ENCODE assay signal across 20 cellular contexts in genomic region chr10:84191106-84191505, GRCh38. TPM values are rescaled to one million over a fixed set of nuclear protein-coding genes. Genes with fewer than 3 reads are reported as not detected.
DNase-seq lines count a peak whose midpoint lies in the region; ATAC-seq lines count a peak whose summit lies in the region.
"Had no signal": no experiment of that assay in that cellular context is flagged by ENCODE, and none has a peak within 500 bp of the region (broad histone marks: within the 10 kb centered on the region; RNA-seq: fewer than 3 reads in every experiment).

No MANE protein-coding gene starts in this region.

- peak; percentile 63 to 92 (median 74) for ATAC-seq in T-cell (replicated peaks in 1 of 4)
- ATAC-seq: body of pancreas, heart right ventricle, sciatic nerve had no signal

- POLR2A ChIA-PET in T-cell (lab: Charles Lee), result no interaction called here

- H3K9me3 Mint-ChIP-seq in T-cell, result no peaks in the 10 kb centered on the region
- H3K9me3 Mint-ChIP-seq: activated T-helper 2 cell treated with anti-CD3 and anti-CD28 coated beads, Interferon-gamma antibody, Interleukin-2, Interleukin-4, amounts not matched to agents 10 μg/mL and 5 μg/mL and 100 μg/mL, durations not matched to agents 14 hours and 24 hours and 36 hours had no signal

- peaks cover 6 to 23% of the 10 kb centered on the region in 2 donors for H3K27me3 Mint-ChIP-seq in T-cell

- peak in 30 of 34 experiments; percentile 17 to 69 (median 42) for DNase-seq in T-cell
- peak; percentile 37 for DNase-seq in islet precursor cell
- no peak for DNase-seq in GM03348 (ENCODE audit: low spot score)
- DNase-seq: body of pancreas; C1 segment of cervical spinal cord; dorsolateral prefrontal cortex; esophagus squamous epithelium; GM23248; heart right ventricle; midbrain; NCI-H1694 treated with DMSO at 0.1 percent for 48 hours; nucleus accumbens; stimulated activated CD4-positive, alpha-beta T cell treated with anti-CD3 and anti-CD28 coated beads, Interleukin-2, amount 100 ng/mL, for 48 hours; T-helper 9 cell had no signal

- CTCF ChIA-PET in T-cell (lab: Charles Lee), result interaction anchor here (1.0 to 1.3 kb wide), 3 partner anchors 14 to 43 kb away, joined by 3 to 11 read pairs (median 8); no protein-coding TSS in a partner anchor

- H3K36me3 Mint-ChIP-seq in T-cell, result no peaks in the 10 kb centered on the region

- H3K4me1 Mint-ChIP-seq in T-cell, result peaks cover 16 to 25% (median 24%) of the 10 kb centered on the region in 3 donors

- no peak overlapping the region for H3K27ac Mint-ChIP-seq in T-cell
- H3K27ac Mint-ChIP-seq: activated T-helper 2 cell treated with anti-CD3 and anti-CD28 coated beads, Interferon-gamma antibody, Interleukin-2, Interleukin-4, amounts not matched to agents 10 μg/mL and 5 μg/mL and 100 μg/mL, durations not matched to agents 14 hours and 24 hours and 36 hours had no signal

- H3K4me3 Mint-ChIP-seq in T-cell, result peak overlapping the region in 1 of 3 donors; percentile 19

RNA-seq across cellular contexts. Expression of gene CDHR1, which starts 3.2 kb away (rescaled TPM):
- 1 to 10 TPM in 3 of 5 donors, under 1 TPM in 2; 0.41 to 2.1 (median 1.1) TPM for total RNA-seq in T-cell
- total RNA-seq: Daoy, GM23248 had no signal

RNA-seq across cellular contexts. Expression of gene GPR15LG, which starts 17.5 kb away (rescaled TPM):
- not detected for total RNA-seq in T-cell
- total RNA-seq: activated T-helper 2 cell treated with anti-CD3 and anti-CD28 coated beads, Interferon-gamma antibody, Interleukin-2, Interleukin-4, amounts not matched to agents 10 μg/mL and 5 μg/mL and 100 μg/mL, durations not matched to agents 14 hours and 24 hours and 36 hours; body of pancreas; Daoy; dorsolateral prefrontal cortex; GM23248; heart right ventricle; kidney epithelial cell; NCI-H460; sciatic nerve; tibial nerve had no signal

RNA-seq across cellular contexts. Expression of gene LRIT2, which starts 34.2 kb away (rescaled TPM):
- total RNA-seq in T-cell, result not detected
- total RNA-seq: activated T-helper 2 cell treated with anti-CD3 and anti-CD28 coated beads, Interferon-gamma antibody, Interleukin-2, Interleukin-4, amounts not matched to agents 10 μg/mL and 5 μg/mL and 100 μg/mL, durations not matched to agents 14 hours and 24 hours and 36 hours; body of pancreas; Daoy; esophagus squamous epithelium; GM23248; heart right ventricle; kidney epithelial cell; NCI-H460; sciatic nerve; tibial nerve had no signal

RNA-seq across cellular contexts. Expression of gene LRIT1, which starts 50.2 kb away (rescaled TPM):
- not detected for total RNA-seq in T-cell
- total RNA-seq: activated T-helper 2 cell treated with anti-CD3 and anti-CD28 coated beads, Interferon-gamma antibody, Interleukin-2, Interleukin-4, amounts not matched to agents 10 μg/mL and 5 μg/mL and 100 μg/mL, durations not matched to agents 14 hours and 24 hours and 36 hours; body of pancreas; Daoy; GM23248; kidney epithelial cell; NCI-H460; sciatic nerve; tibial nerve had no signal

RNA-seq across cellular contexts. Expression of gene GHITM, which starts 51.8 kb away (rescaled TPM):
- total RNA-seq in T-cell, result 10 to 100 TPM; 68.6 to 84.9 (median 83.8) TPM
